ENCODE assay signal across 16 cellular contexts in the genomic region with DNA sequence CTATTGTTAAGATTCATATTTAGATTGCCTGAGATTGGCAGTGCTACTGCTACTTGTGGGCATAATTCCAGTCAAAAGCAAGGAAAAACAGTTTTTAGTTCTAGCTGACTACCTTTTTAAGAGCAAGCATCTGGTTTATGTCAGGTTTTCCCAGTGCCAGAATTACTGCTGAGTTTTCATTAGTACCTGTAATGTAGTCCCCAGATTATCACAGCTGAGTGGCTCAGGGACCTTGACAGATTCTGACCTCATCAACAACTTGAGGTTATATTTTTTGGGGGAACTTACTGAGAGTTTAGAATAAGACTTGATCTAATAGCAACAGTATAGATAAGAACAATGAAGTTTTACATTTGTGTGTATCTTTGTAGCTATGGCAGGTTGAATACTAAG. TPM values are rescaled to one million over a fixed set of nuclear protein-coding genes. Genes with fewer than 3 reads are reported as not detected.
A peak's percentile ranks its signal among the peaks of the same experiment; 100 is the strongest.
DNase-seq lines count a peak whose midpoint lies in the region; ATAC-seq and TF ChIP-seq lines count a peak whose summit lies in the region.
"Had no signal": no experiment of that assay in that cellular context is flagged by ENCODE, and none has a peak within 500 bp of the region (broad histone marks: within the 10 kb centered on the region; RNA-seq: fewer than 3 reads in every experiment).

No MANE protein-coding gene starts in this region.

- H2AFZ ChIP-seq in ACC112 (ENCODE audit: low read length, unreplicated experiment): no peak overlapping the region
- H2AFZ ChIP-seq: parathyroid adenoma had no signal

- no peaks in the 10 kb centered on the region for H3K27me3 ChIP-seq in ACC112 (ENCODE audit: insufficient read depth, low read length)
- no peaks in the 10 kb centered on the region for H3K27me3 ChIP-seq in CD4-positive, alpha-beta memory T cell (ENCODE audit: insufficient read depth, low read length)
- H3K27me3 ChIP-seq in muscle layer of duodenum (ENCODE audit: low read depth, low read length): no peaks in the 10 kb centered on the region
- H3K27me3 ChIP-seq: upper lobe of left lung had no signal

- no peak for DNase-seq in CD4-positive, alpha-beta memory T cell
- no peak for DNase-seq in NCI-H345 (lab: John Stamatoyannopoulos, UW)
- DNase-seq: activated CD4-positive, alpha-beta T cell treated with anti-CD3 and anti-CD28 coated beads, Interleukin-2, amount 50 U/mL, for 48 hours; activated gamma-delta T cell; endodermal cell; NCI-H1694; upper lobe of left lung had no signal

- ATAC-seq in HG02610 (IDR thresholded peaks at IDR 0.05; ENCODE audit: unreplicated experiment) (no peak), HG02798 (IDR thresholded peaks at IDR 0.05; ENCODE audit: poor library complexity, unreplicated experiment) (no peak)
- ATAC-seq: Panc1 had no signal

- peaks cover 17 to 29% of the 10 kb centered on the region in 2 donors for H3K36me3 Mint-ChIP-seq in CD4-positive, alpha-beta memory T cell

- H3K36me3 ChIP-seq in ACC112 (ENCODE audit: insufficient read depth, low read length): no peaks in the 10 kb centered on the region
- no peaks in the 10 kb centered on the region for H3K36me3 ChIP-seq in CD4-positive, alpha-beta memory T cell (ENCODE audit: insufficient read depth, low read length)
- H3K36me3 ChIP-seq in muscle layer of duodenum (ENCODE audit: control insufficient read depth in 1 of 2, insufficient read depth in 2 of 2, low read length in 2 of 2): peaks cover 0 to 4% of the 10 kb centered on the region in 2 donors
- H3K36me3 ChIP-seq: HAP-1 had no signal

- CTCF ChIA-PET in CD4-positive, alpha-beta memory T cell (lab: Charles Lee; ENCODE audit: partially characterized antibody): interaction anchor here (0.6 to 15.7 kb wide), 13 partner anchors 8 to 727 kb away, joined by 3 to 573 read pairs (median 4); no protein-coding TSS in a partner anchor

- peaks cover 3% of the 10 kb centered on the region for H3K79me2 ChIP-seq in ACC112 (ENCODE audit: control insufficient read depth, insufficient read depth, low read length, unreplicated experiment)

- H3K4me1 ChIP-seq in ACC112 (ENCODE audit: control insufficient read depth, insufficient read depth, low read length, unreplicated experiment): peaks cover 21% of the 10 kb centered on the region
- peaks cover 34% of the 10 kb centered on the region for H3K4me1 ChIP-seq in CD4-positive, alpha-beta memory T cell (ENCODE audit: insufficient read depth, low read length)
- H3K4me1 ChIP-seq in muscle layer of duodenum (ENCODE audit: control insufficient read depth in 1 of 2, insufficient read depth in 2 of 2, low read length in 2 of 2): peaks cover 20% of the 10 kb centered on the region in 2 donors
- H3K4me1 ChIP-seq: HAP-1, parathyroid adenoma had no signal

- H3K9me3 ChIP-seq in CD4-positive, alpha-beta memory T cell (ENCODE audit: control insufficient read depth in 1 of 2, low read length in 2 of 2): no peaks in the 10 kb centered on the region
- no peaks in the 10 kb centered on the region for H3K9me3 ChIP-seq in muscle layer of duodenum (ENCODE audit: control insufficient read depth in 1 of 2, low read length in 2 of 2)
- H3K9me3 ChIP-seq: HAP-1, upper lobe of left lung had no signal

- no peaks in the 10 kb centered on the region for H3K27me3 Mint-ChIP-seq in CD4-positive, alpha-beta memory T cell

- H3K9me3 Mint-ChIP-seq in CD4-positive, alpha-beta memory T cell: no peaks in the 10 kb centered on the region
- H3K9me3 Mint-ChIP-seq: endodermal cell had no signal

- peaks cover 27 to 45% (median 33%) of the 10 kb centered on the region in 4 donors for H3K4me1 Mint-ChIP-seq in CD4-positive, alpha-beta memory T cell

- no peak for TF ChIP-seq CTCF in VCaP (conservative IDR thresholded peaks at IDR 0.05)

- POLR2A ChIA-PET in CD4-positive, alpha-beta memory T cell (lab: Charles Lee; ENCODE audit: partially characterized antibody): interaction anchor here (1.0 to 3.9 kb wide), 6 partner anchors 17 to 419 kb away, joined by 4 to 26 read pairs (median 6); a partner anchor contains a TSS

- H3K4me3 ChIP-seq in ACC112 (ENCODE audit: low read depth, low read length) (0 out of 2 replicates have a peak overlapping the region, but pooled peaks have one; percentile 14), muscle layer of duodenum (ENCODE audit: low read depth in 1 of 2, low read length in 2 of 2) (no peak overlapping the region)
- no peak overlapping the region for H3K4me3 ChIP-seq in CD4-positive, alpha-beta memory T cell (ENCODE audit: low read length in 2 of 2)
- H3K4me3 ChIP-seq: HAP-1, upper lobe of left lung had no signal

- peak overlapping the region; percentile 43 to 90 (median 81) for H3K27ac Mint-ChIP-seq in CD4-positive, alpha-beta memory T cell
- H3K27ac Mint-ChIP-seq: endodermal cell had no signal

- H3K27ac ChIP-seq in ACC112 (ENCODE audit: low read depth, low read length) (peak overlapping the region; percentile 67), VCaP (peak overlapping the region; percentile 8; the same call in 1 of the 2 replicates), muscle layer of duodenum (ENCODE audit: low read length) (peak overlapping the region; percentile 19)
- H3K27ac ChIP-seq in CD4-positive, alpha-beta memory T cell (ENCODE audit: low read depth, low read length): peak overlapping the region; percentile 29
- H3K27ac ChIP-seq: HL-60, parathyroid adenoma had no signal

- intact Hi-C loops in CD4-positive, alpha-beta memory T cell (cut with micrococcal nuclease): no loop called here

- peak overlapping the region in 1 of 8 donors; percentile 32 for H3K4me3 Mint-ChIP-seq in CD4-positive, alpha-beta memory T cell
- H3K4me3 Mint-ChIP-seq: endodermal cell had no signal

RNA-seq across cellular contexts. Expression of a gene that starts 31.0 kb away (rescaled TPM):
- 10 to 100 TPM; 35.7 to 37.2 TPM for total RNA-seq in CD4-positive, alpha-beta memory T cell
- polyA plus RNA-seq in CD4-positive, alpha-beta memory T cell: 10 to 100 TPM; 36.2 to 50.0 TPM

RNA-seq across cellular contexts. Expression of a gene that starts 39.3 kb away (rescaled TPM):
- total RNA-seq in CD4-positive, alpha-beta memory T cell: 10 to 100 TPM; 75.9 to 79.5 TPM
- 10 to 100 TPM in 1 of 2 donors, 1 to 10 TPM in 1; 7.3 to 13.2 TPM for polyA plus RNA-seq in CD4-positive, alpha-beta memory T cell

Comparison
In these comparisons a context has a peak if more than half of its experiments do, and no peak if none do; other contexts are left out.
1. H3K27ac ChIP-seq: peak in every context shown above with its lines; median percentile 67 in ACC112; 29 in CD4-positive, alpha-beta memory T cell; 19 in muscle layer of duodenum; 8 in VCaP.